ENCODE assay signal across 19 cellular contexts in the genomic region with DNA sequence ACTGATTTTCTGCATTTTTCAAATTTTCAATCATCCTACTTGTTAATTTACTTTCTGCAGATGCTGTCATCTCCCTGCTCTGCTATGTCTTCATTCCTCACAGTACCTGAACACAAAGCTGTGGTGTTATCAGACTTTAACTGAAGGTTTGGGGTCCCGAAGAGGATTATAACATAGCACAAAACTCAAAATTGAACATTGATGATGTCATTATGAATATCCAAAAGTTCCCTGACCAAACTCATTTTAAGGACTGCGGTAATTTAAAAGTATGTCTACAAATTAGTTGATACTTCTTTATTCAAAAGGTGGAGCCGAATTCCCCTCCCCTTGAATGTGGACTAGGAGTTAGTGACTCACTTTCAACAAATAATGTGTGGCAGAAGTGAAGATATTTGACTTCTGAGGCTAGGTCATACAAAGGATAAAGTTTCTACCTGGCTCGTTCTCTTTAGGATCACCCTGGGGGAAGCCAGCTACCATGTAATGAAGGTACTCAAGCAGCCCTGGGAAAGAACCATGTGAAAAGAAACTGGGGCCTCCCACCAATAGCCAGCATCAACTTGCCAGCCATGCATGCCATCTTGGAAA.
"Had no signal": no experiment of that assay in that cellular context is flagged by ENCODE, and none has a peak within 500 bp of the region (broad histone marks: within the 10 kb centered on the region; RNA-seq: fewer than 3 reads in every experiment).

No MANE protein-coding gene starts in this region.

- H3K27ac ChIP-seq: dorsolateral prefrontal cortex, left ventricle myocardium inferior, lower lobe of right lung had no signal

- FAIRE-seq: kidney, urothelium cell line had no signal

- DNase-seq: cortex of kidney; dorsolateral prefrontal cortex; effector CD8-positive, alpha-beta T cell; foreskin keratinocyte; immature natural killer cell; kidney; left cardiac atrium; left ventricle myocardium inferior; lower lobe of right lung; naive thymus-derived CD4-positive, alpha-beta T cell; nephron progenitor cell; stimulated activated CD4-positive, alpha-beta T cell treated with anti-CD3 and anti-CD28 coated beads, Interleukin-2, amount 100 ng/mL, for 24 hours; stimulated activated CD4-positive, alpha-beta T cell treated with anti-CD3 and anti-CD28 coated beads, Interleukin-4, amount 100 ng/mL, for 4 hours; stimulated activated naive CD4-positive, alpha-beta T cell; trophoblast cell had no signal

- H3K36me3 Mint-ChIP-seq: immature natural killer cell, memory B cell, mesothelial cell of epicardium had no signal

- H3K4me1 ChIP-seq: left ventricle myocardium inferior had no signal

- H3K9me3 ChIP-seq: left ventricle myocardium inferior, lower lobe of right lung had no signal

- H3K4me3 ChIP-seq: dorsolateral prefrontal cortex, left ventricle myocardium inferior, lower lobe of right lung had no signal

- H3K36me3 ChIP-seq: left ventricle myocardium inferior, lower lobe of right lung had no signal

- ATAC-seq: foreskin keratinocyte; left cardiac atrium; lower lobe of right lung; naive thymus-derived CD4-positive, alpha-beta T cell; sciatic nerve had no signal

- H3K4me3 Mint-ChIP-seq: immature natural killer cell; memory B cell; mesothelial cell of epicardium; naive thymus-derived CD4-positive, alpha-beta T cell; nephron progenitor cell had no signal

- H3K4me1 Mint-ChIP-seq: immature natural killer cell, nephron progenitor cell had no signal

- H3K9me3 Mint-ChIP-seq: memory B cell had no signal

- H3K27me3 ChIP-seq: dorsolateral prefrontal cortex, foreskin keratinocyte had no signal
